14 cellular contexts compared by ENCODE assay signal in the genomic region with DNA sequence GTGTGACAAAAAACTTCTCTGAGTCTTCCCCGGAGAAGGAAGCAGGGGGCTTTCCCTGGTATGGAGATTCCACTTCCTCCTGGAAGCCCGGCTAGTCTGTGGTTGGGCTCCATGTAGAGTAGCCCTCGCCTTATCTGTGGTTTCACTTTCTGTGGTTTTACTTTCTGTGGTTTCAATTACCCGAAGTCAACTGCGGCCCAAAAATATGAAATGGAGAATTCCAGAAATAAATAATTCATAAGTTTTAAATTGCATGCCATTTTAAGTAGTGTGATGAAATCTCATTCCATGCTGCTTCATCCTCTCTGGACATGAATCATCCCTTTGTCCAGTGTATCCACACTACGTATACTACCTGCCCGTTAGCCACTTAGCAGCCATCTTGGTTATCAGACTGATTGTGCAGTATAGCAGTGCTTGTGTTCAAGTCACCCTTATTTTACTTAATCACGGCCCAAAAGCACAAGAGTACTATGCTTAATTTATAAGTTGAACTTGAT.
DNase-seq lines count a peak whose midpoint lies in the region; TF ChIP-seq lines count a peak whose summit lies in the region.
"Had no signal": no experiment of that assay in that cellular context is flagged by ENCODE, and none has a peak within 500 bp of the region (broad histone marks: within the 10 kb centered on the region; RNA-seq: fewer than 3 reads in every experiment).

No MANE protein-coding gene starts in this region.

- intact Hi-C loops in posterior vena cava (cut with DNase I): no loop called here

- TF ChIP-seq CTCF in AG09319 (IDR thresholded peaks at IDR 0.05; ENCODE audit: low read depth, low read length) (no peak), fibroblast of pulmonary artery (IDR thresholded peaks at IDR 0.05; ENCODE audit: low read length, missing control alignments) (no peak)

- H3K4me3 ChIP-seq in fibroblast of pulmonary artery (replicated peaks; ENCODE audit: low read depth, low read length): no peak overlapping the region
- H3K4me3 ChIP-seq in HAP-1: no peak overlapping the region

- no peaks in the 10 kb centered on the region for H3K36me3 ChIP-seq in HAP-1 (replicated peaks)

- DNase-seq in AG09319 (ENCODE audit: extremely low read depth, low read depth) (peak; percentile 52), HCEC 1CT (peak; percentile 73), UCSD-AML1 (lab: John Stamatoyannopoulos, UW; ENCODE audit: unreplicated experiment) (peak; percentile 18), fibroblast of pulmonary artery (ENCODE audit: low read depth) (peak; percentile 57), posterior vena cava (ENCODE audit: low spot score) (no peak), NCI-H2171 (lab: John Stamatoyannopoulos, UW) (no peak), HAP-1 (ENCODE audit: low spot score in 2 of 2) (no peak)
- DNase-seq in activated CD4-positive, alpha-beta T cell treated with anti-CD3 and anti-CD28 coated beads, Interleukin-2, amount 50 U/mL, for 4 hours: no peak
- DNase-seq: activated naive CD4-positive, alpha-beta T cell treated with Interleukin-2 at 50 U/mL for 16 hours; DND-41; NCI-H1105 treated with DMSO at 0.1 percent for 48 hours; NCI-H510A; stimulated activated CD4-positive, alpha-beta T cell treated with anti-CD3 and anti-CD28 coated beads, Interleukin-2, amount 100 ng/mL, for 24 hours; T-helper 9 cell had no signal

- no peaks in the 10 kb centered on the region for H3K9me3 ChIP-seq in HAP-1

- in situ Hi-C loops in HAP-1 (cut with MboI; ENCODE audit: low sequenced_read_pairs): no loop called here

- no peaks in the 10 kb centered on the region for H3K4me1 ChIP-seq in HAP-1

- H3K27me3 ChIP-seq in HAP-1 (ENCODE audit: low read depth): peaks cover 8% of the 10 kb centered on the region; the same call in 1 of the 2 replicates

Comparison
In these comparisons a context has a peak if more than half of its experiments do, and no peak if none do; other contexts are left out.
1. DNase-seq: peak in AG09319 (single experiment), HCEC 1CT (single experiment), UCSD-AML1 (single experiment) and fibroblast of pulmonary artery (single experiment); none in posterior vena cava (single experiment), activated CD4-positive, alpha-beta T cell treated with anti-CD3 and anti-CD28 coated beads, Interleukin-2, amount 50 U/mL, for 4 hours (0 of 2), NCI-H2171 (single experiment) and HAP-1 (0 of 2).